ENCODE assay signal across 19 cellular contexts in genomic region chr16:73418746-73419145, GRCh38.
DNase-seq lines count a peak whose midpoint lies in the region; ATAC-seq, FAIRE-seq and TF ChIP-seq lines count a peak whose summit lies in the region.
"Had no signal": no experiment of that assay in that cellular context is flagged by ENCODE, and none has a peak within 500 bp of the region (broad histone marks: within the 10 kb centered on the region; RNA-seq: fewer than 3 reads in every experiment).

No MANE protein-coding gene starts in this region.

- TF ChIP-seq RAD21 in HepG2 (CRISPR knock-in tag; IDR thresholded peaks at IDR 0.05), result no peak

- no peaks in the 10 kb centered on the region for H3K27me3 ChIP-seq in HepG2 (ENCODE audit: control insufficient read depth in 1 of 2, insufficient read depth in 2 of 2, low read length in 2 of 2)
- H3K27me3 ChIP-seq in right lobe of liver, result no peaks in the 10 kb centered on the region
- H3K27me3 ChIP-seq in smooth muscle cell (ENCODE audit: low read depth), result peaks cover 3% of the 10 kb centered on the region
- H3K27me3 ChIP-seq: BLaER1 had no signal

- H3K4me1 ChIP-seq in HepG2 (ENCODE audit: insufficient read depth, low read length) (0 out of 2 replicates have a peak, but pooled peaks cover 8% of the 10 kb centered on the region), right lobe of liver (no peaks in the 10 kb centered on the region), smooth muscle cell (ENCODE audit: low read depth) (peaks cover 3% of the 10 kb centered on the region)
- H3K4me1 ChIP-seq: BLaER1, Caco-2 had no signal

- 5% methylated on average over 7 of the region's 7 CpGs for WGBS in HepG2 (ENCODE audit: low lambda C conversion rate)
- 32% methylated on average over 7 of the region's 7 CpGs for whole genome bisulfite sequencing in right lobe of liver (ENCODE audit: insufficient coverage, low coverage, low lambda C conversion rate, missing lambda C conversion rate)
- WGBS in smooth muscle cell (ENCODE audit: low lambda C conversion rate), result 30% methylated on average over 7 of the region's 7 CpGs

- no peaks in the 10 kb centered on the region for H3F3A ChIP-seq in smooth muscle cell (ENCODE audit: low read depth)

- TF ChIP-seq EP300 in HepG2 (IDR thresholded peaks at IDR 0.05; ENCODE audit: low read depth in 2 of 2, low read length in 2 of 2) (no peak), HepG2 (CRISPR knock-in tag; IDR thresholded peaks at IDR 0.05; ENCODE audit: borderline replicate concordance) (no peak)

- intact Hi-C loops in HepG2 (cut with micrococcal nuclease; ENCODE audit: unreplicated experiment) (no loop called here), right lobe of liver (cut with DNase I) (no loop called here)

- peak; percentile 15 for FAIRE-seq in HepG2 (lab: Jason Lieb, UNC)
- FAIRE-seq: GM19239, H54, K562 had no signal

- TF ChIP-seq POLR2A in HepG2 (IDR thresholded peaks at IDR 0.05; ENCODE audit: insufficient read depth in 1 of 2, low read depth in 2 of 2, low read length in 2 of 2) (no peak), right lobe of liver (IDR thresholded peaks at IDR 0.05) (no peak)

- no peak for DNase-seq in HepG2 (ENCODE audit: low spot score)
- DNase-seq in right lobe of liver, result no peak
- DNase-seq in M059J (ENCODE audit: low read depth), result peak; percentile 40
- DNase-seq in dedifferentiated amniotic fluid mesenchymal stem cell (ENCODE audit: extremely low spot score), result peak; percentile 30
- DNase-seq in smooth muscle cell (lab: John Stamatoyannopoulos, UW; ENCODE audit: unreplicated experiment), result no peak
- DNase-seq in NCI-H524 treated with DMSO at 0.1 percent for 48 hours (lab: John Stamatoyannopoulos, UW), result no peak
- DNase-seq: 8988T; ACHN; Caco-2; CD8-positive, alpha-beta memory T cell; DND-41; GF-D8 had no signal

- no TSS peak for BruUV-seq in HepG2 (replicated peaks; lab: Mats Ljungman, UMichigan)

- no peaks in the 10 kb centered on the region for H4K20me1 ChIP-seq in HepG2 (ENCODE audit: insufficient read depth, low read length)
- no peaks in the 10 kb centered on the region for H4K20me1 ChIP-seq in smooth muscle cell (ENCODE audit: low read depth)
- H4K20me1 ChIP-seq: BLaER1 had no signal

- no peak overlapping the region for H3K27ac ChIP-seq in HepG2 (ENCODE audit: extremely low read length, insufficient read depth, low read length)
- H3K27ac ChIP-seq in right lobe of liver, result no peak overlapping the region
- H3K27ac ChIP-seq in smooth muscle cell (ENCODE audit: low read depth), result peak overlapping the region; percentile 60
- H3K27ac ChIP-seq: BLaER1 had no signal

- TF ChIP-seq CTCF in HepG2 (CRISPR knock-in tag; IDR thresholded peaks at IDR 0.05) (no peak), right lobe of liver (IDR thresholded peaks at IDR 0.05) (no peak), smooth muscle cell (IDR thresholded peaks at IDR 0.05; ENCODE audit: borderline replicate concordance, insufficient read depth, poor library complexity, severe bottlenecking) (no peak)

- no peak overlapping the region for H2AFZ ChIP-seq in HepG2 (ENCODE audit: low read length)
- peak overlapping the region; percentile 34 for H2AFZ ChIP-seq in smooth muscle cell (ENCODE audit: low read depth)

- H3K9ac ChIP-seq in HepG2 (ENCODE audit: insufficient read depth, low read depth, low read length) (no peak overlapping the region), smooth muscle cell (ENCODE audit: low read depth) (no peak overlapping the region)
- H3K9ac ChIP-seq: BLaER1 had no signal

- no peak overlapping the region for H3K4me3 ChIP-seq in HepG2 (replicated peaks in 1 of 3; ENCODE audit: insufficient read depth in 1 of 3, low read depth in 2 of 3, low read length in 3 of 3)
- H3K4me3 ChIP-seq in right lobe of liver, result no peak overlapping the region
- no peak overlapping the region for H3K4me3 ChIP-seq in smooth muscle cell
- H3K4me3 ChIP-seq: BLaER1, K562 had no signal

- no peaks in the 10 kb centered on the region for H3K9me3 ChIP-seq in HepG2 (ENCODE audit: low read length)
- no peaks in the 10 kb centered on the region for H3K9me3 ChIP-seq in right lobe of liver
- no peaks in the 10 kb centered on the region for H3K9me3 ChIP-seq in smooth muscle cell (replicated peaks; ENCODE audit: low read depth)
- H3K9me3 ChIP-seq: BLaER1, Caco-2 had no signal

- H3K4me2 ChIP-seq in HepG2 (ENCODE audit: low read depth, low read length), result no peak overlapping the region
- peak overlapping the region; percentile 45 for H3K4me2 ChIP-seq in smooth muscle cell
- H3K4me2 ChIP-seq: BLaER1 had no signal

- CTCF ChIA-PET in HepG2 (lab: Yijun Ruan, JAX; ENCODE audit: low intra/inter-chr PET ratio, low total read pairs), result no interaction called here

- ATAC-seq in HepG2 (no peak), right lobe of liver (no peak), GM21526 (IDR thresholded peaks at IDR 0.05; ENCODE audit: low FRiP score, unreplicated experiment) (no peak), HG02938 (IDR thresholded peaks at IDR 0.05; ENCODE audit: unreplicated experiment) (no peak)
- ATAC-seq: HCT116, K562 had no signal

- H3K79me2 ChIP-seq in HepG2 (ENCODE audit: insufficient read depth, low read length) (no peaks in the 10 kb centered on the region), smooth muscle cell (ENCODE audit: low read depth) (no peaks in the 10 kb centered on the region)

- in situ Hi-C loops in HepG2 (cut with HindIII; ENCODE audit: extremely low pct_ligation_motif_present, low pct_unique_long_range_greater_than_20kb), result no loop called here

- POLR2A ChIA-PET in HepG2 (lab: Yijun Ruan, JAX), result no interaction called here

- H3K36me3 ChIP-seq in HepG2 (replicated peaks in 1 of 2; ENCODE audit: control insufficient read depth in 1 of 2, insufficient read depth in 2 of 2, low read length in 2 of 2), result no peaks in the 10 kb centered on the region
- H3K36me3 ChIP-seq in right lobe of liver, result no peaks in the 10 kb centered on the region
- no peaks in the 10 kb centered on the region for H3K36me3 ChIP-seq in smooth muscle cell (ENCODE audit: low read depth)
- H3K36me3 ChIP-seq: BLaER1 had no signal

TF ChIP-seq in HepG2, 621 proteins besides CTCF, POLR2A, EP300 and RAD21:
- TF ChIP-seq DMAP1 (CRISPR knock-in tag; IDR thresholded peaks at IDR 0.05) (no peak), ZNF468 (CRISPR knock-in tag; IDR thresholded peaks at IDR 0.05) (no peak), ZNF280D (CRISPR knock-in tag; IDR thresholded peaks at IDR 0.05) (no peak), ZMYM3 (CRISPR knock-in tag; IDR thresholded peaks at IDR 0.05) (no peak)
- TF ChIP-seq, protein P1, sequence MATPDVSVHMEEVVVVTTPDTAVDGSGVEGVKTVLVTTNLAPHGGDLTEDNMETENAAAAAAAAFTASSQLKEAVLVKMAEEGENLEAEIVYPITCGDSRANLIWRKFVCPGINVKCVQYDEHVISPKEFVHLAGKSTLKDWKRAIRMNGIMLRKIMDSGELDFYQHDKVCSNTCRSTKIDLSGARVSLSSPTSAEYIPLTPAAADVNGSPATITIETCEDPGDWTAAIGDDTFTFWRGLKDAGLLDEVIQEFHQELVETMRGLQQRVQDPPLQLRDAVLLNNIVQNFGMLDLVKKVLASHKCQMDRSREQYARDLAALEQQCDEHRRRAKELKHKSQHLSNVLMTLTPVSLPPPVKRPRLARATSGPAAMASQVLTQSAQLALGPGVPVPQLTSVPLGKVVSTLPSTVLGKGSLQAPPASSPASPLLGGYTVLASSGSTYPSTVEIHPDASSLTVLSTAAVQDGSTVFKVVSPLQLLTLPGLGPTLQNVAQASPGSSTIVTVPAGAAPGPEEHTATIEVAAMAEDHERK (CRISPR knock-in tag; IDR thresholded peaks at IDR 0.05; ENCODE audit: low read depth), result no peak

Comparison
In these comparisons a context has a peak if more than half of its experiments do, and no peak if none do; other contexts are left out.
1. DNase-seq: peak in M059J (single experiment) and dedifferentiated amniotic fluid mesenchymal stem cell (single experiment); none in HepG2 (single experiment), right lobe of liver (0 of 3), smooth muscle cell (single experiment) and NCI-H524 treated with DMSO at 0.1 percent for 48 hours (single experiment).